Comparison of ENCODE assay signal across 1 cellular context in the genomic region with DNA sequence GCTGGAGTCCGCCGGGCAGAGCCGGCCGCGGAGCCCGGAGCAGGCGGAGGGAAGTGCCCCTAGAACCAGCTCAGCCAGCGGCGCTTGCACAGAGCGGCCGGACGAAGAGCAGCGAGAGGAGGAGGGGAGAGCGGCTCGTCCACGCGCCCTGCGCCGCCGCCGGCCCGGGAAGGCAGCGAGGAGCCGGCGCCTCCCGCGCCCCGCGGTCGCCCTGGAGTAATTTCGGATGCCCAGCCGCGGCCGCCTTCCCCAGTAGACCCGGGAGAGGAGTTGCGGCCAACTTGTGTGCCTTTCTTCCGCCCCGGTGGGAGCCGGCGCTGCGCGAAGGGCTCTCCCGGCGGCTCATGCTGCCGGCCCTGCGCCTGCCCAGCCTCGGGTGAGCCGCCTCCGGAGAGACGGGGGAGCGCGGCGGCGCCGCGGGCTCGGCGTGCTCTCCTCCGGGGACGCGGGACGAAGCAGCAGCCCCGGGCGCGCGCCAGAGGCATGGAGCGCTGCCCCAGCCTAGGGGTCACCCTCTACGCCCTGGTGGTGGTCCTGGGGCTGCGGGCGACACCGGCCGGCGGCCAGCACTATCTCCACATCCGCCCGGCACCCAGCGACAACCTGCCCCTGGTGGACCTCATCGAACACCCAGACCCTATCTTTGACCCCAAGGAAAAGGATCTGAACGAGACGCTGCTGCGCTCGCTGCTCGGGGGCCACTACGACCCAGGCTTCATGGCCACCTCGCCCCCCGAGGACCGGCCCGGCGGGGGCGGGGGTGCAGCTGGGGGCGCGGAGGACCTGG.
TF ChIP-seq lines count a peak whose summit lies in the region.

No MANE protein-coding gene starts in this region.

TF ChIP-seq in HEK293, 187 proteins besides CTCF, POLR2A, EP300 and RAD21 (continued from another document):
- TF ChIP-seq ZNF19 (tag by site-specific recombination; IDR thresholded peaks at IDR 0.05; ENCODE audit: low read depth) (no peak), ZNF302 (tag by site-specific recombination; IDR thresholded peaks at IDR 0.05; ENCODE audit: low read depth) (no peak), ZNF114 (tag by site-specific recombination; IDR thresholded peaks at IDR 0.05) (no peak), ZNF341 (tag by site-specific recombination; IDR thresholded peaks at IDR 0.05; ENCODE audit: low read depth) (peak; percentile 35; the same call in 1 of the 2 replicates), ZNF660 (tag by site-specific recombination; IDR thresholded peaks at IDR 0.05) (peak; percentile 91), ZNF335 (tag by site-specific recombination; conservative IDR thresholded peaks at IDR 0.05) (peak; percentile 81), BCL11B (tag by site-specific recombination; IDR thresholded peaks at IDR 0.05; ENCODE audit: low read depth) (no peak), HOXC10 (CRISPR knock-in tag; IDR thresholded peaks at IDR 0.05) (no peak), KLF10 (tag by site-specific recombination; IDR thresholded peaks at IDR 0.05) (0 out of 2 replicates have a peak, but pooled peaks have one; percentile 16), ZNF23 (tag by site-specific recombination; IDR thresholded peaks at IDR 0.05; ENCODE audit: borderline replicate concordance) (no peak), ZSCAN30 (tag by site-specific recombination; IDR thresholded peaks at IDR 0.05) (peak; percentile 9; the same call in 1 of the 2 replicates), GLIS2 (tag by site-specific recombination; IDR thresholded peaks at IDR 0.05) (peak; percentile 96), ZNF560 (tag by site-specific recombination; IDR thresholded peaks at IDR 0.05; ENCODE audit: borderline replicate concordance) (0 out of 2 replicates have a peak, but pooled peaks have one; percentile 20), ZNF843 (tag by site-specific recombination; IDR thresholded peaks at IDR 0.05) (no peak), ZNF544 (tag by site-specific recombination; IDR thresholded peaks at IDR 0.05) (no peak), ZNF701 (tag by site-specific recombination; IDR thresholded peaks at IDR 0.05) (no peak), ZNF561 (tag by site-specific recombination; IDR thresholded peaks at IDR 0.05; ENCODE audit: borderline replicate concordance) (peak; percentile 50; the same call in 1 of the 2 replicates), ZBTB8A (tag by site-specific recombination; IDR thresholded peaks at IDR 0.05) (peak; percentile 90), ZNF473 (tag by site-specific recombination; IDR thresholded peaks at IDR 0.05) (no peak), ZNF174 (tag by site-specific recombination; IDR thresholded peaks at IDR 0.05) (no peak), ZXDB (tag by site-specific recombination; IDR thresholded peaks at IDR 0.05) (0 out of 2 replicates have a peak, but pooled peaks have one; percentile 11), ZNF112 (tag by site-specific recombination; IDR thresholded peaks at IDR 0.05) (no peak), ZBTB48 (tag by site-specific recombination; IDR thresholded peaks at IDR 0.05) (peak; percentile 76), IKZF3 (tag by site-specific recombination; IDR thresholded peaks at IDR 0.05) (peak; percentile 44; the same call in 1 of the 2 replicates), MYNN (tag by site-specific recombination; IDR thresholded peaks at IDR 0.05; ENCODE audit: borderline replicate concordance) (0 out of 2 replicates have a peak, but pooled peaks have one; percentile 19), ZNF248 (tag by site-specific recombination; IDR thresholded peaks at IDR 0.05) (no peak), ZNF2 (tag by site-specific recombination; IDR thresholded peaks at IDR 0.05) (no peak), ZBTB20 (tag by site-specific recombination; IDR thresholded peaks at IDR 0.05) (peak; percentile 69), ZNF658 (tag by site-specific recombination; IDR thresholded peaks at IDR 0.05) (no peak)
- TF ChIP-seq, protein P1, sequence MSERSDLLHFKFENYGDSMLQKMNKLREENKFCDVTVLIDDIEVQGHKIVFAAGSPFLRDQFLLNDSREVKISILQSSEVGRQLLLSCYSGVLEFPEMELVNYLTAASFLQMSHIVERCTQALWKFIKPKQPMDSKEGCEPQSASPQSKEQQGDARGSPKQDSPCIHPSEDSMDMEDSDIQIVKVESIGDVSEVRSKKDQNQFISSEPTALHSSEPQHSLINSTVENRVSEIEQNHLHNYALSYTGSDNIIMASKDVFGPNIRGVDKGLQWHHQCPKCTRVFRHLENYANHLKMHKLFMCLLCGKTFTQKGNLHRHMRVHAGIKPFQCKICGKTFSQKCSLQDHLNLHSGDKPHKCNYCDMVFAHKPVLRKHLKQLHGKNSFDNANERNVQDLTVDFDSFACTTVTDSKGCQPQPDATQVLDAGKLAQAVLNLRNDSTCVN (tag by site-specific recombination; optimal IDR thresholded peaks at IDR 0.05) = peak; percentile 85
- TF ChIP-seq, protein P2, sequence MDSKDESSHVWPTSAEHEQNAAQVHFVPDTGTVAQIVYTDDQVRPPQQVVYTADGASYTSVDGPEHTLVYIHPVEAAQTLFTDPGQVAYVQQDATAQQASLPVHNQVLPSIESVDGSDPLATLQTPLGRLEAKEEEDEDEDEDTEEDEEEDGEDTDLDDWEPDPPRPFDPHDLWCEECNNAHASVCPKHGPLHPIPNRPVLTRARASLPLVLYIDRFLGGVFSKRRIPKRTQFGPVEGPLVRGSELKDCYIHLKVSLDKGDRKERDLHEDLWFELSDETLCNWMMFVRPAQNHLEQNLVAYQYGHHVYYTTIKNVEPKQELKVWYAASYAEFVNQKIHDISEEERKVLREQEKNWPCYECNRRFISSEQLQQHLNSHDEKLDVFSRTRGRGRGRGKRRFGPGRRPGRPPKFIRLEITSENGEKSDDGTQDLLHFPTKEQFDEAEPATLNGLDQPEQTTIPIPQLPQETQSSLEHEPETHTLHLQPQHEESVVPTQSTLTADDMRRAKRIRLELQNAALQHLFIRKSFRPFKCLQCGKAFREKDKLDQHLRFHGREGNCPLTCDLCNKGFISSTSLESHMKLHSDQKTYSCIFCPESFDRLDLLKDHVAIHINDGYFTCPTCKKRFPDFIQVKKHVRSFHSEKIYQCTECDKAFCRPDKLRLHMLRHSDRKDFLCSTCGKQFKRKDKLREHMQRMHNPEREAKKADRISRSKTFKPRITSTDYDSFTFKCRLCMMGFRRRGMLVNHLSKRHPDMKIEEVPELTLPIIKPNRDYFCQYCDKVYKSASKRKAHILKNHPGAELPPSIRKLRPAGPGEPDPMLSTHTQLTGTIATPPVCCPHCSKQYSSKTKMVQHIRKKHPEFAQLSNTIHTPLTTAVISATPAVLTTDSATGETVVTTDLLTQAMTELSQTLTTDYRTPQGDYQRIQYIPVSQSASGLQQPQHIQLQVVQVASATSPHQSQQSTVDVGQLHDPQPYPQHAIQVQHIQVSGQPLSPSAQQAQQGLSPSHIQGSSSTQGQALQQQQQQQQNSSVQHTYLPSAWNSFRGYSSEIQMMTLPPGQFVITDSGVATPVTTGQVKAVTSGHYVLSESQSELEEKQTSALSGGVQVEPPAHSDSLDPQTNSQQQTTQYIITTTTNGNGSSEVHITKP (tag by site-specific recombination; IDR thresholded peaks at IDR 0.05) = 0 out of 2 replicates have a peak, but pooled peaks have one; percentile 31
- TF ChIP-seq, protein P3, sequence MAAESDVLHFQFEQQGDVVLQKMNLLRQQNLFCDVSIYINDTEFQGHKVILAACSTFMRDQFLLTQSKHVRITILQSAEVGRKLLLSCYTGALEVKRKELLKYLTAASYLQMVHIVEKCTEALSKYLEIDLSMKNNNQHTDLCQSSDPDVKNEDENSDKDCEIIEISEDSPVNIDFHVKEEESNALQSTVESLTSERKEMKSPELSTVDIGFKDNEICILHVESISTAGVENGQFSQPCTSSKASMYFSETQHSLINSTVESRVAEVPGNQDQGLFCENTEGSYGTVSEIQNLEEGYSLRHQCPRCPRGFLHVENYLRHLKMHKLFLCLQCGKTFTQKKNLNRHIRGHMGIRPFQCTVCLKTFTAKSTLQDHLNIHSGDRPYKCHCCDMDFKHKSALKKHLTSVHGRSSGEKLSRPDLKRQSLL (tag by site-specific recombination; IDR thresholded peaks at IDR 0.05) = peak; percentile 68
- TF ChIP-seq, protein P4, sequence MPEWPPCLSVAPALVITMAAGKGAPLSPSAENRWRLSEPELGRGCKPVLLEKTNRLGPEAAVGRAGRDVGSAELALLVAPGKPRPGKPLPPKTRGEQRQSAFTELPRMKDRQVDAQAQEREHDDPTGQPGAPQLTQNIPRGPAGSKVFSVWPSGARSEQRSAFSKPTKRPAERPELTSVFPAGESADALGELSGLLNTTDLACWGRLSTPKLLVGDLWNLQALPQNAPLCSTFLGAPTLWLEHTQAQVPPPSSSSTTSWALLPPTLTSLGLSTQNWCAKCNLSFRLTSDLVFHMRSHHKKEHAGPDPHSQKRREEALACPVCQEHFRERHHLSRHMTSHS (tag by site-specific recombination; IDR thresholded peaks at IDR 0.05) = no peak
- TF ChIP-seq, protein P5, sequence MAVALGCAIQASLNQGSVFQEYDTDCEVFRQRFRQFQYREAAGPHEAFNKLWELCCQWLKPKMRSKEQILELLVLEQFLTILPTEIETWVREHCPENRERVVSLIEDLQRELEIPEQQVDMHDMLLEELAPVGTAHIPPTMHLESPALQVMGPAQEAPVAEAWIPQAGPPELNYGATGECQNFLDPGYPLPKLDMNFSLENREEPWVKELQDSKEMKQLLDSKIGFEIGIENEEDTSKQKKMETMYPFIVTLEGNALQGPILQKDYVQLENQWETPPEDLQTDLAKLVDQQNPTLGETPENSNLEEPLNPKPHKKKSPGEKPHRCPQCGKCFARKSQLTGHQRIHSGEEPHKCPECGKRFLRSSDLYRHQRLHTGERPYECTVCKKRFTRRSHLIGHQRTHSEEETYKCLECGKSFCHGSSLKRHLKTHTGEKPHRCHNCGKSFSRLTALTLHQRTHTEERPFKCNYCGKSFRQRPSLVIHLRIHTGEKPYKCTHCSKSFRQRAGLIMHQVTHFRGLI (tag by site-specific recombination; IDR thresholded peaks at IDR 0.05) = peak; percentile 31; the same call in 1 of the 2 replicates
